ENCODE assay signal across 8 cellular contexts in the genomic region with DNA sequence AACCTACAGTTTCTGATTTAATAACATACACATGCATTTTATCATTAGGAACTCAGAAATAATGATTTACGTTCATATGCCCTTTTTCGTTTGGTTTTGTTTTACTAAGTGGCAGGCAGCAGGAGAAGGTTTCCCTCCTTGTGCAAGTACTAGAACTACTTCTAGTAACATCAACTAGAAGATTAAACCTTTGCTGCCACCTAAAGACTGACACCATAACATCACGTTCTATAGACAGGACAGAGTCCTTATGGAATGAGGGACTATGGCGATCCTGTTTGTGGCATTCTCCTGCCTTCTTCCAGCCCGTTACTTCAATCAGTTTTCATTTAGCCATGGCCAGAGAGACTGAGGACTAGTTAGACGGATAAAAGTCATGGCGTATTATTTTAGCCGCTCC. TPM values are rescaled to one million over a fixed set of nuclear protein-coding genes. Genes with fewer than 3 reads are reported as not detected.
DNase-seq lines count a peak whose midpoint lies in the region; ATAC-seq and TF ChIP-seq lines count a peak whose summit lies in the region.

No MANE protein-coding gene starts in this region.

- WGBS in spleen, 5 donors: 29 to 41% (median 35%) methylated on average over 8 of the region's 8 CpGs

- no peak for TF ChIP-seq POLR2A in spleen (IDR thresholded peaks at IDR 0.05)

- ATAC-seq in GM19351 (IDR thresholded peaks at IDR 0.05; ENCODE audit: unreplicated experiment) (peak; percentile 57), GM21528 (IDR thresholded peaks at IDR 0.05; ENCODE audit: low FRiP score, unreplicated experiment) (no peak)

- no peak overlapping the region for H3K27ac ChIP-seq in spleen

- DNase-seq in ACHN (peak; percentile 50), NCI-H82 treated with DMSO at 0.1 percent for 48 hours (lab: John Stamatoyannopoulos, UW; ENCODE audit: unreplicated experiment) (peak; percentile 36), fibroblast of peridontal ligament (ENCODE audit: extremely low read depth) (peak; percentile 22), mesenteric fat pad (ENCODE audit: low spot score) (no peak), spleen (no peak)
- no peak for DNase-seq in activated CD4-positive, alpha-beta T cell treated with anti-CD3 and anti-CD28 coated beads for 1 hour

- H3K4me1 ChIP-seq in spleen: no peaks in the 10 kb centered on the region

- no peaks in the 10 kb centered on the region for H3K36me3 ChIP-seq in spleen

- intact Hi-C loops in spleen (cut with DNase I; ENCODE audit: low total_unique reads): no loop called here

- no peaks in the 10 kb centered on the region for H3K9me3 ChIP-seq in spleen

- peaks cover 0 to 25% (median 0%) of the 10 kb centered on the region in 7 donors for H3K27me3 ChIP-seq in spleen (replicated peaks in 1 of 7)

- no peak overlapping the region for H3K4me3 ChIP-seq in spleen

- TF ChIP-seq CTCF in spleen (IDR thresholded peaks at IDR 0.05 in 8 of 11, conservative IDR thresholded peaks at IDR 0.05 in 3 of 11): no peak

- in situ Hi-C loops in ACHN (cut with HindIII; ENCODE audit: low pct_ligation_motif_present, low pct_unique_long_range_greater_than_20kb, low sequenced_read_pairs): no loop called here

RNA-seq across cellular contexts. Expression of gene GAD2, which starts 53.2 kb away (rescaled TPM):
- total RNA-seq in mesenteric fat pad (not detected), spleen (not detected)
- polyA plus RNA-seq in spleen: not detected

Comparison
In these comparisons a context has a peak if more than half of its experiments do, and no peak if none do; other contexts are left out.
1. DNase-seq: peak in ACHN (single experiment), NCI-H82 treated with DMSO at 0.1 percent for 48 hours (single experiment) and fibroblast of peridontal ligament (single experiment); none in activated CD4-positive, alpha-beta T cell treated with anti-CD3 and anti-CD28 coated beads for 1 hour (single experiment), mesenteric fat pad (single experiment) and spleen (single experiment).